ENCODE assay signal across 10 cellular contexts in genomic region chr20:57654998-57655811, GRCh38. TPM values are rescaled to one million over a fixed set of nuclear protein-coding genes. Genes with fewer than 3 reads are reported as not detected.
A peak's percentile ranks its signal among the peaks of the same experiment; 100 is the strongest.
DNase-seq lines count a peak whose midpoint lies in the region; ATAC-seq and TF ChIP-seq lines count a peak whose summit lies in the region.
"Had no signal": no experiment of that assay in that cellular context is flagged by ENCODE, and none has a peak within 500 bp of the region (broad histone marks: within the 10 kb centered on the region; RNA-seq: fewer than 3 reads in every experiment).

No MANE protein-coding gene starts in this region.

- peaks cover 58 to 82% (median 62%) of the 10 kb centered on the region in 3 donors for H3K36me3 ChIP-seq in tibial artery

- peak; percentile 29 for DNase-seq in activated T-cell treated with anti-CD3 and anti-CD28 coated beads, Interleukin-2, amount 50 U/mL, for 24 hours
- no peak for DNase-seq in activated T-cell treated with anti-CD3 and anti-CD28 coated beads, Interleukin-2, amount 50 U/mL, for 72 hours
- peak; percentile 14 for DNase-seq in activated CD4-positive, alpha-beta memory T cell treated with anti-CD3 and anti-CD28 coated beads, Interleukin-2, amount 10 ng/mL, durations not matched to agents 7 days and 5 days
- peak; percentile 44 for DNase-seq in iPS-NIHi7 (ENCODE audit: extremely low spot score)
- DNase-seq in tibial artery: peak in 1 of 2 donors; percentile 63
- no peak for DNase-seq in activated CD4-positive, alpha-beta T cell treated with anti-CD3 and anti-CD28 coated beads for 4 hours
- DNase-seq in effector CD4-positive, alpha-beta T cell: no peak
- no peak for DNase-seq in progenitor cell of endocrine pancreas (ENCODE audit: low spot score, unreplicated experiment)

- H3K4me1 Mint-ChIP-seq in activated T-cell treated with anti-CD3 and anti-CD28 coated beads, Interleukin-2, amount 50 U/mL, for 24 hours (ENCODE audit: low read depth): peaks cover 22% of the 10 kb centered on the region
- peaks cover 17% of the 10 kb centered on the region for H3K4me1 Mint-ChIP-seq in activated T-cell treated with anti-CD3 and anti-CD28 coated beads, Interleukin-2, amount 50 U/mL, for 72 hours (ENCODE audit: low read depth)
- peaks cover 11% of the 10 kb centered on the region for H3K4me1 Mint-ChIP-seq in activated CD4-positive, alpha-beta memory T cell treated with anti-CD3 and anti-CD28 coated beads, Interleukin-2, amount 10 ng/mL, durations not matched to agents 7 days and 5 days
- peaks cover 10% of the 10 kb centered on the region for H3K4me1 Mint-ChIP-seq in progenitor cell of endocrine pancreas (ENCODE audit: low read depth)

- POLR2A ChIA-PET in activated CD4-positive, alpha-beta memory T cell treated with anti-CD3 and anti-CD28 coated beads, Interleukin-2, amount 10 ng/mL, durations not matched to agents 7 days and 5 days (lab: Charles Lee): no interaction called here

- no peak for ATAC-seq in activated T-cell treated with anti-CD3 and anti-CD28 coated beads, Interleukin-2, amount 50 U/mL, for 72 hours (replicated peaks in 1 of 2)

- H3K27me3 Mint-ChIP-seq in activated T-cell treated with anti-CD3 and anti-CD28 coated beads, Interleukin-2, amount 50 U/mL, for 24 hours: no peaks in the 10 kb centered on the region
- no peaks in the 10 kb centered on the region for H3K27me3 Mint-ChIP-seq in activated T-cell treated with anti-CD3 and anti-CD28 coated beads, Interleukin-2, amount 50 U/mL, for 72 hours (ENCODE audit: low read depth)
- peaks cover 2% of the 10 kb centered on the region for H3K27me3 Mint-ChIP-seq in activated CD4-positive, alpha-beta memory T cell treated with anti-CD3 and anti-CD28 coated beads, Interleukin-2, amount 10 ng/mL, durations not matched to agents 7 days and 5 days
- peaks cover 3% of the 10 kb centered on the region for H3K27me3 Mint-ChIP-seq in progenitor cell of endocrine pancreas

- H3K36me3 Mint-ChIP-seq in activated T-cell treated with anti-CD3 and anti-CD28 coated beads, Interleukin-2, amount 50 U/mL, for 24 hours (ENCODE audit: low read depth): peaks cover 20% of the 10 kb centered on the region
- no peaks in the 10 kb centered on the region for H3K36me3 Mint-ChIP-seq in activated T-cell treated with anti-CD3 and anti-CD28 coated beads, Interleukin-2, amount 50 U/mL, for 72 hours (ENCODE audit: insufficient read depth in 2 of 2)
- no peaks in the 10 kb centered on the region for H3K36me3 Mint-ChIP-seq in activated CD4-positive, alpha-beta memory T cell treated with anti-CD3 and anti-CD28 coated beads, Interleukin-2, amount 10 ng/mL, durations not matched to agents 7 days and 5 days (ENCODE audit: low read depth)
- peaks cover 3% of the 10 kb centered on the region for H3K36me3 Mint-ChIP-seq in progenitor cell of endocrine pancreas (ENCODE audit: insufficient read depth)

- CTCF ChIA-PET in activated CD4-positive, alpha-beta memory T cell treated with anti-CD3 and anti-CD28 coated beads, Interleukin-2, amount 10 ng/mL, durations not matched to agents 7 days and 5 days (lab: Charles Lee): interaction anchor here (0.7 to 2.0 kb wide), 5 partner anchors 12 to 1051 kb away, joined by 3 to 7 read pairs (median 5); no protein-coding TSS in a partner anchor

- no peak overlapping the region for H3K27ac Mint-ChIP-seq in activated T-cell treated with anti-CD3 and anti-CD28 coated beads, Interleukin-2, amount 50 U/mL, for 24 hours
- H3K27ac Mint-ChIP-seq in activated T-cell treated with anti-CD3 and anti-CD28 coated beads, Interleukin-2, amount 50 U/mL, for 72 hours: no peak overlapping the region
- H3K27ac Mint-ChIP-seq in activated CD4-positive, alpha-beta memory T cell treated with anti-CD3 and anti-CD28 coated beads, Interleukin-2, amount 10 ng/mL, durations not matched to agents 7 days and 5 days: no peak overlapping the region
- H3K27ac Mint-ChIP-seq in progenitor cell of endocrine pancreas: no peak overlapping the region

- no peaks in the 10 kb centered on the region for H3K27me3 ChIP-seq in tibial artery

- H3K9me3 Mint-ChIP-seq in activated T-cell treated with anti-CD3 and anti-CD28 coated beads, Interleukin-2, amount 50 U/mL, for 24 hours: no peaks in the 10 kb centered on the region
- no peaks in the 10 kb centered on the region for H3K9me3 Mint-ChIP-seq in activated T-cell treated with anti-CD3 and anti-CD28 coated beads, Interleukin-2, amount 50 U/mL, for 72 hours
- H3K9me3 Mint-ChIP-seq in activated CD4-positive, alpha-beta memory T cell treated with anti-CD3 and anti-CD28 coated beads, Interleukin-2, amount 10 ng/mL, durations not matched to agents 7 days and 5 days: no peaks in the 10 kb centered on the region
- no peaks in the 10 kb centered on the region for H3K9me3 Mint-ChIP-seq in progenitor cell of endocrine pancreas (ENCODE audit: low read depth)

- H3K4me3 Mint-ChIP-seq in activated T-cell treated with anti-CD3 and anti-CD28 coated beads, Interleukin-2, amount 50 U/mL, for 24 hours: no peak overlapping the region
- no peak overlapping the region for H3K4me3 Mint-ChIP-seq in activated T-cell treated with anti-CD3 and anti-CD28 coated beads, Interleukin-2, amount 50 U/mL, for 72 hours
- H3K4me3 Mint-ChIP-seq in activated CD4-positive, alpha-beta memory T cell treated with anti-CD3 and anti-CD28 coated beads, Interleukin-2, amount 10 ng/mL, durations not matched to agents 7 days and 5 days: no peak overlapping the region
- H3K4me3 Mint-ChIP-seq in progenitor cell of endocrine pancreas (ENCODE audit: low read depth): no peak overlapping the region

- H3K9me3 ChIP-seq in tibial artery: no peaks in the 10 kb centered on the region

- intact Hi-C loops in tibial artery (cut with DNase I; ENCODE audit: low total_unique reads): loop anchor here (2.0 to 5.0 kb wide), 3 partner anchors 312 to 524 kb away; no protein-coding TSS in a partner anchor

- H3K4me3 ChIP-seq in tibial artery: no peak overlapping the region

- peaks cover 0 to 50% (median 20%) of the 10 kb centered on the region in 4 donors for H3K4me1 ChIP-seq in tibial artery

- peak overlapping the region; percentile 10 to 71 for H3K27ac ChIP-seq in tibial artery

- no peak for TF ChIP-seq CTCF in tibial artery (IDR thresholded peaks at IDR 0.05)
- TF ChIP-seq CTCF in progenitor cell of endocrine pancreas (IDR thresholded peaks at IDR 0.05; ENCODE audit: unreplicated experiment): no peak

RNA-seq across cellular contexts. Expression of gene ZBP1, which starts 35.0 kb away (rescaled TPM):
- total RNA-seq in activated T-cell treated with anti-CD3 and anti-CD28 coated beads, Interleukin-2, amount 50 U/mL, for 72 hours: 1 to 10 TPM in 1 of 2 donors, under 1 TPM in 1; 0.70 to 1.6 TPM
- total RNA-seq in activated CD4-positive, alpha-beta memory T cell treated with anti-CD3 and anti-CD28 coated beads, Interleukin-2, amount 10 ng/mL, durations not matched to agents 7 days and 5 days: 10 to 100 TPM; 51.9 to 57.7 TPM
- total RNA-seq in progenitor cell of endocrine pancreas: not detected in 2 replicates
- total RNA-seq: lung microvascular endothelial cell, urinary bladder had no signal

RNA-seq across cellular contexts. Expression of gene PMEPA1, which starts 54.6 kb away (rescaled TPM):
- 1 to 10 TPM; 4.3 to 4.6 TPM for total RNA-seq in activated T-cell treated with anti-CD3 and anti-CD28 coated beads, Interleukin-2, amount 50 U/mL, for 72 hours
- total RNA-seq in activated CD4-positive, alpha-beta memory T cell treated with anti-CD3 and anti-CD28 coated beads, Interleukin-2, amount 10 ng/mL, durations not matched to agents 7 days and 5 days: 1 to 10 TPM in 1 of 2 experiments, under 1 TPM in 1; 0.76 to 1.3 TPM
- total RNA-seq in progenitor cell of endocrine pancreas: 9.1 and 9.2 TPM in 2 replicates

Comparison
In these comparisons a context has a peak if more than half of its experiments do, and no peak if none do; other contexts are left out.
1. DNase-seq: peak in activated T-cell treated with anti-CD3 and anti-CD28 coated beads, Interleukin-2, amount 50 U/mL, for 24 hours (single experiment), activated CD4-positive, alpha-beta memory T cell treated with anti-CD3 and anti-CD28 coated beads, Interleukin-2, amount 10 ng/mL, durations not matched to agents 7 days and 5 days (single experiment) and iPS-NIHi7 (single experiment); none in activated T-cell treated with anti-CD3 and anti-CD28 coated beads, Interleukin-2, amount 50 U/mL, for 72 hours (0 of 2), activated CD4-positive, alpha-beta T cell treated with anti-CD3 and anti-CD28 coated beads for 4 hours (0 of 2), effector CD4-positive, alpha-beta T cell (single experiment) and progenitor cell of endocrine pancreas (single experiment).
2. RNA of gene ZBP1, which starts 35.0 kb away (total RNA-seq): 51.9 to 57.7 TPM in activated CD4-positive, alpha-beta memory T cell treated with anti-CD3 and anti-CD28 coated beads, Interleukin-2, amount 10 ng/mL, durations not matched to agents 7 days and 5 days; 0.70 to 1.6 TPM in activated T-cell treated with anti-CD3 and anti-CD28 coated beads, Interleukin-2, amount 50 U/mL, for 72 hours and not detected in progenitor cell of endocrine pancreas; every median in the first group is over 10 times any median in the second.